ENCODE assay signal across 8 cellular contexts in genomic region chr16:3718019-3718391, GRCh38. TPM values are rescaled to one million over a fixed set of nuclear protein-coding genes. Genes with fewer than 3 reads are reported as not detected.
A peak's percentile ranks its signal among the peaks of the same experiment; 100 is the strongest.
DNase-seq lines count a peak whose midpoint lies in the region; ATAC-seq and TF ChIP-seq lines count a peak whose summit lies in the region.

No MANE protein-coding gene starts in this region.

- no peaks in the 10 kb centered on the region for H3K36me3 ChIP-seq in kidney epithelial cell (ENCODE audit: control insufficient read depth, insufficient read depth, low read length)
- no peaks in the 10 kb centered on the region for H3K36me3 ChIP-seq in testis (ENCODE audit: low read depth, missing control alignments)

- no peaks in the 10 kb centered on the region for H3K9me3 Mint-ChIP-seq in activated CD4-positive, alpha-beta T cell treated with anti-CD3 and anti-CD28 coated beads for 36 hours (ENCODE audit: low read depth)
- no peaks in the 10 kb centered on the region for H3K9me3 Mint-ChIP-seq in activated naive CD8-positive, alpha-beta T cell treated with anti-CD3 and anti-CD28 coated beads, Interleukin-2, amount 50 U/mL, for 24 hours

- ATAC-seq in activated CD4-positive, alpha-beta T cell treated with anti-CD3 and anti-CD28 coated beads for 36 hours = no peak
- ATAC-seq in activated naive CD8-positive, alpha-beta T cell treated with anti-CD3 and anti-CD28 coated beads, Interleukin-2, amount 50 U/mL, for 24 hours = no peak
- ATAC-seq in GM18907 (IDR thresholded peaks at IDR 0.05; ENCODE audit: unreplicated experiment) (no peak), HG03520 (IDR thresholded peaks at IDR 0.05; ENCODE audit: unreplicated experiment) (no peak)

- peak overlapping the region; percentile 89 for H3K27ac Mint-ChIP-seq in activated CD4-positive, alpha-beta T cell treated with anti-CD3 and anti-CD28 coated beads for 36 hours
- peak overlapping the region; percentile 88 for H3K27ac Mint-ChIP-seq in activated naive CD8-positive, alpha-beta T cell treated with anti-CD3 and anti-CD28 coated beads, Interleukin-2, amount 50 U/mL, for 24 hours

- H3K27me3 Mint-ChIP-seq in activated CD4-positive, alpha-beta T cell treated with anti-CD3 and anti-CD28 coated beads for 36 hours = no peaks in the 10 kb centered on the region
- H3K27me3 Mint-ChIP-seq in activated naive CD8-positive, alpha-beta T cell treated with anti-CD3 and anti-CD28 coated beads, Interleukin-2, amount 50 U/mL, for 24 hours = no peaks in the 10 kb centered on the region

- TF ChIP-seq POLR2A in testis (IDR thresholded peaks at IDR 0.05) = no peak

- intact Hi-C loops in activated CD4-positive, alpha-beta T cell treated with anti-CD3 and anti-CD28 coated beads for 36 hours (cut with DNase I, micrococcal nuclease) = loop anchor here in 1 of 2 experiments (10.0 kb wide), 1 partner anchor 157 kb away; no protein-coding TSS in a partner anchor
- intact Hi-C loops in testis (cut with DNase I; ENCODE audit: low total_unique reads) = no loop called here

- peak overlapping the region; percentile 85 for H3K4me3 ChIP-seq in kidney epithelial cell (ENCODE audit: low read depth, low read length)
- peak overlapping the region; percentile 91 to 94 for H3K4me3 ChIP-seq in testis

- H3K4me1 ChIP-seq in testis = peaks cover 14% of the 10 kb centered on the region

- H3K9me3 ChIP-seq in testis = no peaks in the 10 kb centered on the region

- H3K27me3 ChIP-seq in kidney epithelial cell (ENCODE audit: control insufficient read depth, insufficient read depth, low read length) (no peaks in the 10 kb centered on the region), testis (no peaks in the 10 kb centered on the region)

- H3K4me3 Mint-ChIP-seq in activated CD4-positive, alpha-beta T cell treated with anti-CD3 and anti-CD28 coated beads for 36 hours = peak overlapping the region; percentile 89
- H3K4me3 Mint-ChIP-seq in activated naive CD8-positive, alpha-beta T cell treated with anti-CD3 and anti-CD28 coated beads, Interleukin-2, amount 50 U/mL, for 24 hours = peak overlapping the region; percentile 80

- no peak for DNase-seq in activated CD4-positive, alpha-beta T cell treated with anti-CD3 and anti-CD28 coated beads for 36 hours
- DNase-seq in activated CD4-positive, alpha-beta T cell treated with anti-CD3 and anti-CD28 coated beads for 48 hours = no peak
- no peak for DNase-seq in activated naive CD8-positive, alpha-beta T cell treated with anti-CD3 and anti-CD28 coated beads, Interleukin-2, amount 50 U/mL, for 24 hours
- no peak for DNase-seq in kidney epithelial cell (ENCODE audit: low read depth)
- no peak for DNase-seq in testis
- DNase-seq in stimulated activated CD4-positive, alpha-beta T cell treated with anti-CD3 and anti-CD28 coated beads, Interleukin-2, amount 100 ng/mL, for 48 hours = no peak

- CTCF ChIA-PET in activated CD4-positive, alpha-beta T cell treated with anti-CD3 and anti-CD28 coated beads for 36 hours (lab: Charles Lee) = no interaction called here

- peak overlapping the region; percentile 70 to 78 for H3K27ac ChIP-seq in testis

- POLR2A ChIA-PET in activated CD4-positive, alpha-beta T cell treated with anti-CD3 and anti-CD28 coated beads for 36 hours (lab: Charles Lee) = no interaction called here

- 15 to 20% methylated on average over 5 of the region's 5 CpGs for WGBS in testis, 2 donors

- peaks cover 41% of the 10 kb centered on the region for H3K4me1 Mint-ChIP-seq in activated CD4-positive, alpha-beta T cell treated with anti-CD3 and anti-CD28 coated beads for 36 hours
- H3K4me1 Mint-ChIP-seq in activated naive CD8-positive, alpha-beta T cell treated with anti-CD3 and anti-CD28 coated beads, Interleukin-2, amount 50 U/mL, for 24 hours = peaks cover 41% of the 10 kb centered on the region

- peaks cover 27% of the 10 kb centered on the region for H3K36me3 Mint-ChIP-seq in activated CD4-positive, alpha-beta T cell treated with anti-CD3 and anti-CD28 coated beads for 36 hours (ENCODE audit: low read depth)
- H3K36me3 Mint-ChIP-seq in activated naive CD8-positive, alpha-beta T cell treated with anti-CD3 and anti-CD28 coated beads, Interleukin-2, amount 50 U/mL, for 24 hours (ENCODE audit: low read depth) = peaks cover 30% of the 10 kb centered on the region

- TF ChIP-seq CTCF in kidney epithelial cell (IDR thresholded peaks at IDR 0.05; ENCODE audit: insufficient read depth, low read length, poor library complexity, severe bottlenecking) (no peak), testis (IDR thresholded peaks at IDR 0.05) (no peak)

RNA-seq across cellular contexts. Expression of gene TRAP1, which starts 0.7 kb away (rescaled TPM):
- total RNA-seq in activated CD4-positive, alpha-beta T cell treated with anti-CD3 and anti-CD28 coated beads for 36 hours = 100 to 1,000 TPM; 306 to 360 TPM
- total RNA-seq in kidney epithelial cell = 94.3 and 144 TPM in 2 replicates
- 100 to 1,000 TPM; 131 to 140 TPM for total RNA-seq in testis
- 80.0 TPM for polyA plus RNA-seq in testis (ENCODE audit: insufficient read depth, low read depth, low replicate concordance)
